Comparison of ENCODE assay signal across 8 cellular contexts in genomic region chr9:113620377-113621161, GRCh38.
DNase-seq lines count a peak whose midpoint lies in the region; ATAC-seq and TF ChIP-seq lines count a peak whose summit lies in the region.

No MANE protein-coding gene starts in this region.

- peak overlapping the region; percentile 75 for H2AFZ ChIP-seq in mammary epithelial cell (ENCODE audit: low read depth, low read length)

- no peak overlapping the region for H3K4me3 ChIP-seq in mammary epithelial cell (replicated peaks in 1 of 3; ENCODE audit: insufficient read depth in 1 of 3, low read depth in 2 of 3, low read length in 3 of 3)

- peak overlapping the region; percentile 83 for H3K27ac ChIP-seq in mammary epithelial cell (ENCODE audit: insufficient read depth, low read depth, low read length)

- no peaks in the 10 kb centered on the region for H4K20me1 ChIP-seq in mammary epithelial cell (ENCODE audit: insufficient read depth, low read length)

- in situ Hi-C loops in mammary epithelial cell (cut with MboI; ENCODE audit: low sequenced_read_pairs in 2 of 2): no loop called here

- CTCF ChIA-PET in mammary epithelial cell (lab: Charles Lee; ENCODE audit: low non-redundant PET): no interaction called here

- DNase-seq in ELR (ENCODE audit: low read depth) (peak; percentile 95), NCI-H146 treated with DMSO at 0.1 percent for 48 hours (lab: John Stamatoyannopoulos, UW; ENCODE audit: unreplicated experiment) (peak; percentile 36), mammary epithelial cell (peak; percentile 78), kidney glomerular epithelial cell (lab: John Stamatoyannopoulos, UW) (peak; percentile 99), SKM-1 treated with dmso at 0.1 percent for 144 hours (lab: John Stamatoyannopoulos, UW; ENCODE audit: unreplicated experiment) (no peak), OCI-M1 (lab: John Stamatoyannopoulos, UW) (no peak)
- DNase-seq in stimulated activated naive CD8-positive, alpha-beta T cell treated with anti-CD3 and anti-CD28 coated beads, Interleukin-15, Interleukin-2, amounts not matched to agents 100 U/mL and 50 U/mL, for 24 hours: peak; percentile 76

- H3K9me3 ChIP-seq in mammary epithelial cell (replicated peaks; ENCODE audit: insufficient read depth, low read length): no peaks in the 10 kb centered on the region

- ATAC-seq in stimulated activated naive CD8-positive, alpha-beta T cell treated with anti-CD3 and anti-CD28 coated beads, Interleukin-15, Interleukin-2, amounts not matched to agents 100 U/mL and 50 U/mL, for 24 hours: peak; percentile 42
- no peak for ATAC-seq in GM21447 (IDR thresholded peaks at IDR 0.05; ENCODE audit: unreplicated experiment)

- no peak overlapping the region for H3K9ac ChIP-seq in mammary epithelial cell (ENCODE audit: insufficient read depth, low read length)

- no peaks in the 10 kb centered on the region for H3K79me2 ChIP-seq in mammary epithelial cell (ENCODE audit: insufficient read depth, low read length)

- no peaks in the 10 kb centered on the region for H3K36me3 ChIP-seq in mammary epithelial cell (ENCODE audit: insufficient read depth, low read length)

- no TSS peak for BruUV-seq in mammary epithelial cell (replicated peaks; lab: Mats Ljungman, UMichigan)

- intact Hi-C loops in mammary epithelial cell (cut with micrococcal nuclease): loop anchor here (1.0 kb wide), 1 partner anchor 18 kb away; no protein-coding TSS in a partner anchor

- H3K4me2 ChIP-seq in mammary epithelial cell (ENCODE audit: insufficient read depth, low read depth, low read length): peak overlapping the region; percentile 47

- dilution Hi-C loops in mammary epithelial cell (cut with HindIII; ENCODE audit: low sequenced_read_pairs): no loop called here

- H3K4me1 ChIP-seq in mammary epithelial cell (ENCODE audit: insufficient read depth, low read length): peaks cover 49% of the 10 kb centered on the region

- WGBS in mammary epithelial cell (ENCODE audit: low coverage, missing lambda C conversion rate): 2% methylated on average over 12 of the region's 16 CpGs

- H3K27me3 ChIP-seq in mammary epithelial cell (ENCODE audit: insufficient read depth, low read length): no peaks in the 10 kb centered on the region

- no peak for TF ChIP-seq CTCF in mammary epithelial cell (conservative IDR thresholded peaks at IDR 0.05 in 1 of 2, IDR thresholded peaks at IDR 0.05 in 1 of 2; ENCODE audit: extremely low read depth in 1 of 2, insufficient read depth in 1 of 2, low read depth in 1 of 2, low read length in 2 of 2)

Comparison
In these comparisons a context has a peak if more than half of its experiments do, and no peak if none do; other contexts are left out.
1. DNase-seq: peak in ELR (single experiment), NCI-H146 treated with DMSO at 0.1 percent for 48 hours (single experiment), mammary epithelial cell (single experiment), kidney glomerular epithelial cell (single experiment) and stimulated activated naive CD8-positive, alpha-beta T cell treated with anti-CD3 and anti-CD28 coated beads, Interleukin-15, Interleukin-2, amounts not matched to agents 100 U/mL and 50 U/mL, for 24 hours (single experiment); none in SKM-1 treated with dmso at 0.1 percent for 144 hours (single experiment) and OCI-M1 (single experiment).